Comparison of ENCODE assay signal across 1 cellular context in genomic region chr10:43606323-43607198, GRCh38.
A peak's percentile ranks its signal among the peaks of the same experiment; 100 is the strongest.
TF ChIP-seq lines count a peak whose summit lies in the region.

Gene ZNF485, plus strand, starts transcription at chr10:43606438. Its CDS starts 613 bp downstream, at chr10:43607051.

TF ChIP-seq in HepG2, 621 proteins besides CTCF, POLR2A, EP300 and RAD21 (continued from another document and continues in another):
- no peak for TF ChIP-seq ZNF883 (CRISPR knock-in tag; IDR thresholded peaks at IDR 0.05; ENCODE audit: not compliant biosample characterization)
- 0 out of 2 replicates have a peak, but pooled peaks have one; percentile 48 for TF ChIP-seq ZSCAN21 (CRISPR knock-in tag; IDR thresholded peaks at IDR 0.05; ENCODE audit: borderline replicate concordance)
- no peak for TF ChIP-seq ZNF597 (CRISPR knock-in tag; IDR thresholded peaks at IDR 0.05)
- TF ChIP-seq ZNF652 (CRISPR knock-in tag; IDR thresholded peaks at IDR 0.05; ENCODE audit: borderline replicate concordance, low read depth), result no peak
- no peak for TF ChIP-seq MTF1 (CRISPR knock-in tag; IDR thresholded peaks at IDR 0.05)
- TF ChIP-seq ARID4A (CRISPR knock-in tag; IDR thresholded peaks at IDR 0.05; ENCODE audit: borderline replicate concordance), result peak; percentile 70; the same call in 1 of the 2 replicates
- peak; percentile 58; the same call in 1 of the 2 replicates for TF ChIP-seq HDAC1 (CRISPR knock-in tag; IDR thresholded peaks at IDR 0.05)
- TF ChIP-seq HOXA9 (CRISPR knock-in tag; IDR thresholded peaks at IDR 0.05; ENCODE audit: borderline replicate concordance), result peak; percentile 22; the same call in 1 of the 2 replicates
- TF ChIP-seq HNRNPL (IDR thresholded peaks at IDR 0.05; ENCODE audit: low read depth, low read length), result 0 out of 2 replicates have a peak, but pooled peaks have one; percentile 22
- no peak for TF ChIP-seq ZNF329 (CRISPR knock-in tag; IDR thresholded peaks at IDR 0.05; ENCODE audit: low read depth)
- TF ChIP-seq CCDC6 (CRISPR knock-in tag; IDR thresholded peaks at IDR 0.05), result no peak
- no peak for TF ChIP-seq ZNF160 (CRISPR knock-in tag; IDR thresholded peaks at IDR 0.05)
- no peak for TF ChIP-seq BRCA1 (CRISPR knock-in tag; IDR thresholded peaks at IDR 0.05)
- TF ChIP-seq RARG (CRISPR knock-in tag; IDR thresholded peaks at IDR 0.05; ENCODE audit: low read depth), result no peak
- TF ChIP-seq ZNF136 (CRISPR knock-in tag; IDR thresholded peaks at IDR 0.05; ENCODE audit: low read depth), result no peak
- no peak for TF ChIP-seq ZNF83 (CRISPR knock-in tag; IDR thresholded peaks at IDR 0.05; ENCODE audit: borderline replicate concordance)
- peak; percentile 41 for TF ChIP-seq MED8 (CRISPR knock-in tag; IDR thresholded peaks at IDR 0.05; ENCODE audit: insufficient replicate concordance)
- TF ChIP-seq KLF6 (CRISPR knock-in tag; IDR thresholded peaks at IDR 0.05), result no peak
- peak; percentile 49 for TF ChIP-seq HOXA3 (CRISPR knock-in tag; IDR thresholded peaks at IDR 0.05)
- no peak for TF ChIP-seq ZIK1 (CRISPR knock-in tag; IDR thresholded peaks at IDR 0.05; ENCODE audit: borderline replicate concordance, low read depth)
- TF ChIP-seq ZSCAN20 (CRISPR knock-in tag; IDR thresholded peaks at IDR 0.05; ENCODE audit: borderline replicate concordance), result no peak
- no peak for TF ChIP-seq ZNF326 (CRISPR knock-in tag; IDR thresholded peaks at IDR 0.05; ENCODE audit: borderline replicate concordance)
- no peak for TF ChIP-seq ZBTB44 (CRISPR knock-in tag; IDR thresholded peaks at IDR 0.05)
- no peak for TF ChIP-seq SIN3B (IDR thresholded peaks at IDR 0.05; ENCODE audit: low read length)
- TF ChIP-seq ZNF33A (CRISPR knock-in tag; IDR thresholded peaks at IDR 0.05; ENCODE audit: borderline replicate concordance), result no peak
- no peak for TF ChIP-seq ZNF546 (CRISPR knock-in tag; conservative IDR thresholded peaks at IDR 0.05)
- no peak for TF ChIP-seq ONECUT2 (CRISPR knock-in tag; IDR thresholded peaks at IDR 0.05)
- TF ChIP-seq ZNF224 (CRISPR knock-in tag; IDR thresholded peaks at IDR 0.05), result 0 out of 2 replicates have a peak, but pooled peaks have one; percentile 29
- TF ChIP-seq CSRNP1 (CRISPR knock-in tag; IDR thresholded peaks at IDR 0.05), result no peak
- no peak for TF ChIP-seq ATAD3A (CRISPR knock-in tag; IDR thresholded peaks at IDR 0.05)
- 0 out of 2 replicates have a peak, but pooled peaks have one; percentile 30 for TF ChIP-seq ZNF761 (CRISPR knock-in tag; conservative IDR thresholded peaks at IDR 0.05)
- no peak for TF ChIP-seq NFATC3 (CRISPR knock-in tag; IDR thresholded peaks at IDR 0.05)
- no peak for TF ChIP-seq ZNF276 (CRISPR knock-in tag; IDR thresholded peaks at IDR 0.05; ENCODE audit: low read depth)
- TF ChIP-seq ZNF432 (CRISPR knock-in tag; IDR thresholded peaks at IDR 0.05; ENCODE audit: borderline replicate concordance), result no peak
- no peak for TF ChIP-seq MBNL3 (CRISPR knock-in tag; conservative IDR thresholded peaks at IDR 0.05)
- TF ChIP-seq USF2 (IDR thresholded peaks at IDR 0.05; ENCODE audit: low read depth, low read length), result no peak
- no peak for TF ChIP-seq USF2 (CRISPR knock-in tag; IDR thresholded peaks at IDR 0.05; ENCODE audit: borderline replicate concordance)
- TF ChIP-seq ZNF543 (CRISPR knock-in tag; IDR thresholded peaks at IDR 0.05), result 0 out of 2 replicates have a peak, but pooled peaks have one; percentile 35
- no peak for TF ChIP-seq KDM4B (CRISPR knock-in tag; IDR thresholded peaks at IDR 0.05)
- no peak for TF ChIP-seq GMEB1 (CRISPR knock-in tag; IDR thresholded peaks at IDR 0.05; ENCODE audit: borderline replicate concordance)
- peak; percentile 56; the same call in 1 of the 3 replicates for TF ChIP-seq MXI1 (IDR thresholded peaks at IDR 0.05; ENCODE audit: borderline replicate concordance, low read depth, low read length)
- 0 out of 2 replicates have a peak, but pooled peaks have one; percentile 54 for TF ChIP-seq ZFP36L1 (CRISPR knock-in tag; IDR thresholded peaks at IDR 0.05)
- no peak for TF ChIP-seq HOXA5 (CRISPR knock-in tag; IDR thresholded peaks at IDR 0.05)
- no peak for TF ChIP-seq NCOR1 (IDR thresholded peaks at IDR 0.05; ENCODE audit: borderline replicate concordance, low read length)
- TF ChIP-seq MYPOP (CRISPR knock-in tag; IDR thresholded peaks at IDR 0.05), result no peak; the same call in 1 of the 2 replicates
- no peak; the same call in 1 of the 2 replicates for TF ChIP-seq MXD3 (CRISPR knock-in tag; IDR thresholded peaks at IDR 0.05)
- TF ChIP-seq TSC22D2 (CRISPR knock-in tag; IDR thresholded peaks at IDR 0.05; ENCODE audit: borderline replicate concordance), result no peak
- no peak for TF ChIP-seq REPIN1 (CRISPR knock-in tag; IDR thresholded peaks at IDR 0.05; ENCODE audit: borderline replicate concordance, low read depth)
- TF ChIP-seq ZBTB8A (CRISPR knock-in tag; IDR thresholded peaks at IDR 0.05; ENCODE audit: borderline replicate concordance, low read depth), result no peak
- TF ChIP-seq HDAC6 (IDR thresholded peaks at IDR 0.05; ENCODE audit: low read depth, low read length), result no peak
- no peak for TF ChIP-seq NCOA2 (CRISPR knock-in tag; IDR thresholded peaks at IDR 0.05)
- no peak for TF ChIP-seq ZNF333 (CRISPR knock-in tag; IDR thresholded peaks at IDR 0.05; ENCODE audit: borderline replicate concordance)
- no peak for TF ChIP-seq ATF5 (CRISPR knock-in tag; IDR thresholded peaks at IDR 0.05; ENCODE audit: low read depth)
- TF ChIP-seq REXO4 (CRISPR knock-in tag; IDR thresholded peaks at IDR 0.05; ENCODE audit: borderline replicate concordance), result no peak
- peak; percentile 80; the same call in 1 of the 2 replicates for TF ChIP-seq ZNF772 (CRISPR knock-in tag; IDR thresholded peaks at IDR 0.05)
